In the genomic region with DNA sequence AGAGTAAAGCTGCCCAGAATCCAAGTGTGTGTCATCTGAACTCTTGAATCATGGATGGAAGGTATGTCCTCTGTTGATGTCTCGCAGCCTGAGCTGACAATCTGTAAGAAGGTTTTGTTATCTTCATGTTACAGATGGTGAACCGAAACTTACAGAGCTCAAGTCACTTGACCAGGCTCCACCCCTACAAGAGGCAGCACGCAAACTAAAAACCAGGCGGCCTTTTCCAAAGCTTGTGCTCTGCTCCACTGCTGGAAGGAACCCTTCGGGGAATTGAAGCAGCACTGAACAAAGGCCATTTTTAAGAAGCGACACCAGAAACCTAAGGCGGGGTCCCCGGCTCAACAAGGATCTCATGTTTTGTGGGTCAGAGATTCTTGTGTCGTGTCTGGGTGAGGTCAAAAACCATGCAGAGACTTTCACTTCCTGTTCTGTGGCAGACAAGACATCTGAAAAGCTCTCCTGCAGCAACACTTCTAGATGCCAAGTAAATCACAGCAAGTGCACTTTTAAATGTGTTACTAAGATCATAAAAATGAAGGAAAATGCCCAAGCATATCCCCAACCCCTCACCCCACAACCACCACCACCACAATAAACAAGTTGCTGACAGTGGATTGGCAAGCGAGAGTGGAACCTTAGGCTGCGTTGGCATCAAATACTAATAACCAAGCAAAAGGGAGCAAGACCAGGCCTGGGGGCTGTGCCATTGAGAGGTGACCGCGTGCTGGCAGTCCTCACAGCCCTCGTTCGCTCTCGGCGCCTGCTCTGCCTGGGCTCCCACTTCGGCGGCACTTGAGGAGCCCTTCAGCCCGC, we compare ENCODE assay signal across 1 cellular context.
TF ChIP-seq lines count a peak whose summit lies in the region.

No MANE protein-coding gene starts in this region.

TF ChIP-seq in K562, 482 proteins besides CTCF, POLR2A, EP300 and RAD21 (continued from another document and continues in another):
- TF ChIP-seq KAT8 (IDR thresholded peaks at IDR 0.05; ENCODE audit: low read depth) (no peak), SRSF7 (optimal IDR thresholded peaks at IDR 0.05; ENCODE audit: low read depth, low read length) (no peak), HMG20B (CRISPR knock-in tag; IDR thresholded peaks at IDR 0.05) (no peak), MIER1 (IDR thresholded peaks at IDR 0.05; ENCODE audit: low read depth) (no peak), ATF7 (IDR thresholded peaks at IDR 0.05) (peak; percentile 46; the same call in 1 of the 2 replicates), BDP1 (IDR thresholded peaks at IDR 0.05; ENCODE audit: insufficient read depth, insufficient read length) (no peak), MYNN (IDR thresholded peaks at IDR 0.05) (0 out of 2 replicates have a peak, but pooled peaks have one; percentile 35), MYNN (CRISPR knock-in tag; IDR thresholded peaks at IDR 0.05) (no peak), SIRT6 (IDR thresholded peaks at IDR 0.05; ENCODE audit: low read depth, low read length) (no peak), HLTF (IDR thresholded peaks at IDR 0.05) (no peak), U2AF2 (optimal IDR thresholded peaks at IDR 0.05; ENCODE audit: low read depth, low read length) (no peak), TBP (optimal IDR thresholded peaks at IDR 0.05; ENCODE audit: low read depth, low read length) (peak; percentile 36), POLR3A (IDR thresholded peaks at IDR 0.05; ENCODE audit: borderline replicate concordance, extremely low read depth, insufficient read depth, insufficient read length) (no peak), HDAC8 (tag; IDR thresholded peaks at IDR 0.05) (no peak), NR2C2 (CRISPR knock-in tag; IDR thresholded peaks at IDR 0.05) (no peak), NR2C2 (tag; IDR thresholded peaks at IDR 0.05) (peak; percentile 80), RUNX1 (IDR thresholded peaks at IDR 0.05; ENCODE audit: low read depth) (no peak), NFRKB (IDR thresholded peaks at IDR 0.05; ENCODE audit: low read depth) (no peak), RCOR1 (IDR thresholded peaks at IDR 0.05; ENCODE audit: borderline replicate concordance in 1 of 2, low read depth in 2 of 2, low read length in 2 of 2) (peak; percentile 76 to 95), MBD2 (IDR thresholded peaks at IDR 0.05; ENCODE audit: borderline replicate concordance, low read depth) (no peak), MYC (IDR thresholded peaks at IDR 0.05; ENCODE audit: low read depth, low read length) (peak; percentile 49), MYC (CRISPR knock-in tag; IDR thresholded peaks at IDR 0.05; ENCODE audit: borderline replicate concordance, low read depth) (no peak), LEF1 (IDR thresholded peaks at IDR 0.05) (peak; percentile 93), KLF13 (tag; IDR thresholded peaks at IDR 0.05; ENCODE audit: borderline replicate concordance, low read depth) (no peak), HSF4 (CRISPR knock-in tag; IDR thresholded peaks at IDR 0.05; ENCODE audit: borderline replicate concordance) (0 out of 2 replicates have a peak, but pooled peaks have one; percentile 48), ZNF263 (CRISPR knock-in tag; IDR thresholded peaks at IDR 0.05; ENCODE audit: borderline replicate concordance) (no peak), TOE1 (IDR thresholded peaks at IDR 0.05; ENCODE audit: borderline replicate concordance) (peak; percentile 47; the same call in 1 of the 2 replicates), TOE1 (CRISPR knock-in tag; IDR thresholded peaks at IDR 0.05; ENCODE audit: borderline replicate concordance, low read depth) (no peak), KDM4B (IDR thresholded peaks at IDR 0.05; ENCODE audit: borderline replicate concordance in 2 of 2, low read depth in 1 of 2) (no peak), TEAD1 (CRISPR knock-in tag; IDR thresholded peaks at IDR 0.05) (peak in 1 of 2 experiments; percentile 26; a peak in 1 of 4 replicates), FUS (optimal IDR thresholded peaks at IDR 0.05; ENCODE audit: low read depth, low read length) (no peak), ESRRB (CRISPR knock-in tag; IDR thresholded peaks at IDR 0.05; ENCODE audit: borderline replicate concordance) (no peak), ZNF124 (CRISPR knock-in tag; IDR thresholded peaks at IDR 0.05) (no peak), ZNF584 (CRISPR knock-in tag; IDR thresholded peaks at IDR 0.05; ENCODE audit: low read depth) (no peak), ILK (tag; IDR thresholded peaks at IDR 0.05; ENCODE audit: borderline replicate concordance, low read depth) (no peak), ZNF57 (CRISPR knock-in tag; IDR thresholded peaks at IDR 0.05) (no peak), RBM22 (IDR thresholded peaks at IDR 0.05; ENCODE audit: low read depth, low read length, poor library complexity, severe bottlenecking) (no peak), NFXL1 (CRISPR knock-in tag; IDR thresholded peaks at IDR 0.05) (no peak), CEBPG (CRISPR knock-in tag; IDR thresholded peaks at IDR 0.05) (peak; percentile 10; the same call in 1 of the 2 replicates), CEBPG (tag; conservative IDR thresholded peaks at IDR 0.05 in 1 of 2, IDR thresholded peaks at IDR 0.05 in 1 of 2) (no peak)
- TF ChIP-seq, protein P1, sequence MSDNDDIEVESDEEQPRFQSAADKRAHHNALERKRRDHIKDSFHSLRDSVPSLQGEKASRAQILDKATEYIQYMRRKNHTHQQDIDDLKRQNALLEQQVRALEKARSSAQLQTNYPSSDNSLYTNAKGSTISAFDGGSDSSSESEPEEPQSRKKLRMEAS (CRISPR knock-in tag; IDR thresholded peaks at IDR 0.05) = no peak
- TF ChIP-seq, protein P2, sequence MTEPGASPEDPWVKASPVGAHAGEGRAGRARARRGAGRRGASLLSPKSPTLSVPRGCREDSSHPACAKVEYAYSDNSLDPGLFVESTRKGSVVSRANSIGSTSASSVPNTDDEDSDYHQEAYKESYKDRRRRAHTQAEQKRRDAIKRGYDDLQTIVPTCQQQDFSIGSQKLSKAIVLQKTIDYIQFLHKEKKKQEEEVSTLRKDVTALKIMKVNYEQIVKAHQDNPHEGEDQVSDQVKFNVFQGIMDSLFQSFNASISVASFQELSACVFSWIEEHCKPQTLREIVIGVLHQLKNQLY (CRISPR knock-in tag; conservative IDR thresholded peaks at IDR 0.05) = no peak
- TF ChIP-seq, protein P3, sequence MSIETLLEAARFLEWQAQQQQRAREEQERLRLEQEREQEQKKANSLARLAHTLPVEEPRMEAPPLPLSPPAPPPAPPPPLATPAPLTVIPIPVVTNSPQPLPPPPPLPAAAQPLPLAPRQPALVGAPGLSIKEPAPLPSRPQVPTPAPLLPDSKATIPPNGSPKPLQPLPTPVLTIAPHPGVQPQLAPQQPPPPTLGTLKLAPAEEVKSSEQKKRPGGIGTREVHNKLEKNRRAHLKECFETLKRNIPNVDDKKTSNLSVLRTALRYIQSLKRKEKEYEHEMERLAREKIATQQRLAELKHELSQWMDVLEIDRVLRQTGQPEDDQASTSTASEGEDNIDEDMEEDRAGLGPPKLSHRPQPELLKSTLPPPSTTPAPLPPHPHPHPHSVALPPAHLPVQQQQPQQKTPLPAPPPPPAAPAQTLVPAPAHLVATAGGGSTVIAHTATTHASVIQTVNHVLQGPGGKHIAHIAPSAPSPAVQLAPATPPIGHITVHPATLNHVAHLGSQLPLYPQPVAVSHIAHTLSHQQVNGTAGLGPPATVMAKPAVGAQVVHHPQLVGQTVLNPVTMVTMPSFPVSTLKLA (conservative IDR thresholded peaks at IDR 0.05) = peak in 1 of 2 experiments; percentile 54; a peak in 2 of 4 replicates
- TF ChIP-seq, protein P4, sequence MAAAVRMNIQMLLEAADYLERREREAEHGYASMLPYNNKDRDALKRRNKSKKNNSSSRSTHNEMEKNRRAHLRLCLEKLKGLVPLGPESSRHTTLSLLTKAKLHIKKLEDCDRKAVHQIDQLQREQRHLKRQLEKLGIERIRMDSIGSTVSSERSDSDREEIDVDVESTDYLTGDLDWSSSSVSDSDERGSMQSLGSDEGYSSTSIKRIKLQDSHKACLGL (CRISPR knock-in tag; IDR thresholded peaks at IDR 0.05; ENCODE audit: borderline replicate concordance, poor library complexity, severe bottlenecking) = no peak
- TF ChIP-seq, protein P5, sequence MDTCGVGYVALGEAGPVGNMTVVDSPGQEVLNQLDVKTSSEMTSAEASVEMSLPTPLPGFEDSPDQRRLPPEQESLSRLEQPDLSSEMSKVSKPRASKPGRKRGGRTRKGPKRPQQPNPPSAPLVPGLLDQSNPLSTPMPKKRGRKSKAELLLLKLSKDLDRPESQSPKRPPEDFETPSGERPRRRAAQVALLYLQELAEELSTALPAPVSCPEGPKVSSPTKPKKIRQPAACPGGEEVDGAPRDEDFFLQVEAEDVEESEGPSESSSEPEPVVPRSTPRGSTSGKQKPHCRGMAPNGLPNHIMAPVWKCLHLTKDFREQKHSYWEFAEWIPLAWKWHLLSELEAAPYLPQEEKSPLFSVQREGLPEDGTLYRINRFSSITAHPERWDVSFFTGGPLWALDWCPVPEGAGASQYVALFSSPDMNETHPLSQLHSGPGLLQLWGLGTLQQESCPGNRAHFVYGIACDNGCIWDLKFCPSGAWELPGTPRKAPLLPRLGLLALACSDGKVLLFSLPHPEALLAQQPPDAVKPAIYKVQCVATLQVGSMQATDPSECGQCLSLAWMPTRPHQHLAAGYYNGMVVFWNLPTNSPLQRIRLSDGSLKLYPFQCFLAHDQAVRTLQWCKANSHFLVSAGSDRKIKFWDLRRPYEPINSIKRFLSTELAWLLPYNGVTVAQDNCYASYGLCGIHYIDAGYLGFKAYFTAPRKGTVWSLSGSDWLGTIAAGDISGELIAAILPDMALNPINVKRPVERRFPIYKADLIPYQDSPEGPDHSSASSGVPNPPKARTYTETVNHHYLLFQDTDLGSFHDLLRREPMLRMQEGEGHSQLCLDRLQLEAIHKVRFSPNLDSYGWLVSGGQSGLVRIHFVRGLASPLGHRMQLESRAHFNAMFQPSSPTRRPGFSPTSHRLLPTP (IDR thresholded peaks at IDR 0.05; ENCODE audit: borderline replicate concordance, extremely low read depth, insufficient read length) = no peak
- TF ChIP-seq, protein P6, sequence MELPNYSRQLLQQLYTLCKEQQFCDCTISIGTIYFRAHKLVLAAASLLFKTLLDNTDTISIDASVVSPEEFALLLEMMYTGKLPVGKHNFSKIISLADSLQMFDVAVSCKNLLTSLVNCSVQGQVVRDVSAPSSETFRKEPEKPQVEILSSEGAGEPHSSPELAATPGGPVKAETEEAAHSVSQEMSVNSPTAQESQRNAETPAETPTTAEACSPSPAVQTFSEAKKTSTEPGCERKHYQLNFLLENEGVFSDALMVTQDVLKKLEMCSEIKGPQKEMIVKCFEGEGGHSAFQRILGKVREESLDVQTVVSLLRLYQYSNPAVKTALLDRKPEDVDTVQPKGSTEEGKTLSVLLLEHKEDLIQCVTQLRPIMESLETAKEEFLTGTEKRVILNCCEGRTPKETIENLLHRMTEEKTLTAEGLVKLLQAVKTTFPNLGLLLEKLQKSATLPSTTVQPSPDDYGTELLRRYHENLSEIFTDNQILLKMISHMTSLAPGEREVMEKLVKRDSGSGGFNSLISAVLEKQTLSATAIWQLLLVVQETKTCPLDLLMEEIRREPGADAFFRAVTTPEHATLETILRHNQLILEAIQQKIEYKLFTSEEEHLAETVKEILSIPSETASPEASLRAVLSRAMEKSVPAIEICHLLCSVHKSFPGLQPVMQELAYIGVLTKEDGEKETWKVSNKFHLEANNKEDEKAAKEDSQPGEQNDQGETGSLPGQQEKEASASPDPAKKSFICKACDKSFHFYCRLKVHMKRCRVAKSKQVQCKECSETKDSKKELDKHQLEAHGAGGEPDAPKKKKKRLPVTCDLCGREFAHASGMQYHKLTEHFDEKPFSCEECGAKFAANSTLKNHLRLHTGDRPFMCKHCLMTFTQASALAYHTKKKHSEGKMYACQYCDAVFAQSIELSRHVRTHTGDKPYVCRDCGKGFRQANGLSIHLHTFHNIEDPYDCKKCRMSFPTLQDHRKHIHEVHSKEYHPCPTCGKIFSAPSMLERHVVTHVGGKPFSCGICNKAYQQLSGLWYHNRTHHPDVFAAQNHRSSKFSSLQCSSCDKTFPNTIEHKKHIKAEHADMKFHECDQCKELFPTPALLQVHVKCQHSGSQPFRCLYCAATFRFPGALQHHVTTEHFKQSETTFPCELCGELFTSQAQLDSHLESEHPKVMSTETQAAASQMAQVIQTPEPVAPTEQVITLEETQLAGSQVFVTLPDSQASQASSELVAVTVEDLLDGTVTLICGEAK (IDR thresholded peaks at IDR 0.05) = no peak
- TF ChIP-seq, protein P6 (CRISPR knock-in tag; IDR thresholded peaks at IDR 0.05) = no peak
- TF ChIP-seq, protein P7, sequence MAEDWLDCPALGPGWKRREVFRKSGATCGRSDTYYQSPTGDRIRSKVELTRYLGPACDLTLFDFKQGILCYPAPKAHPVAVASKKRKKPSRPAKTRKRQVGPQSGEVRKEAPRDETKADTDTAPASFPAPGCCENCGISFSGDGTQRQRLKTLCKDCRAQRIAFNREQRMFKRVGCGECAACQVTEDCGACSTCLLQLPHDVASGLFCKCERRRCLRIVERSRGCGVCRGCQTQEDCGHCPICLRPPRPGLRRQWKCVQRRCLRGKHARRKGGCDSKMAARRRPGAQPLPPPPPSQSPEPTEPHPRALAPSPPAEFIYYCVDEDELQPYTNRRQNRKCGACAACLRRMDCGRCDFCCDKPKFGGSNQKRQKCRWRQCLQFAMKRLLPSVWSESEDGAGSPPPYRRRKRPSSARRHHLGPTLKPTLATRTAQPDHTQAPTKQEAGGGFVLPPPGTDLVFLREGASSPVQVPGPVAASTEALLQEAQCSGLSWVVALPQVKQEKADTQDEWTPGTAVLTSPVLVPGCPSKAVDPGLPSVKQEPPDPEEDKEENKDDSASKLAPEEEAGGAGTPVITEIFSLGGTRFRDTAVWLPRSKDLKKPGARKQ (CRISPR knock-in tag; IDR thresholded peaks at IDR 0.05) = no peak
